ENCODE assay signal across 35 cellular contexts in the genomic region with DNA sequence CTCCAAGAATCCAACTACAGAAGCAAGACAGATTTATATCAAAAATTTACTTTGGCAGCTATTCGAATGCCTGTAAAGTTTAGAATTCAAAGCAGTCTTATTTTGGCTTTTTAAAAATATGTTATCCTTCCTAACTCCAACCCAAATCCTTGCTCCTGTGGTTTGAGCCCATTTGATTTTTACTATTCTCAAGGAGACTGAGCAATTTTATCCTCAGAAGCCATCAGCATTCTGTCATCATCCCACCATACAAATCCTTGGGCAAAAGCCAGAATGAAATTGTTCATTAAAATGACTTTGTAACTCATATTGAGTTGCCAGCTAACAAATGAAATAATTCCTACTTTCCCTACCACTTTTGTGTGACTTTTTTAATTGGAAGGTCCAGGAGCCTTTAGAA.
"Had no signal": no experiment of that assay in that cellular context is flagged by ENCODE, and none has a peak within 500 bp of the region (broad histone marks: within the 10 kb centered on the region; RNA-seq: fewer than 3 reads in every experiment).

No MANE protein-coding gene starts in this region.

- H3K4me1 Mint-ChIP-seq: activated B cell treated with CpG ODN at 0.5 μM for 24 hours; activated CD8-positive, alpha-beta memory T cell treated with anti-CD3 and anti-CD28 coated beads, Interleukin-2, amount 10 ng/mL, durations not matched to agents 7 days and 5 days; activated naive CD4-positive, alpha-beta T cell treated with anti-CD3 and anti-CD28 coated beads, Interleukin-2, amount 50 U/mL, for 24 hours; activated naive CD8-positive, alpha-beta T cell treated with anti-CD3 and anti-CD28 coated beads for 36 hours; activated naive CD8-positive, alpha-beta T cell treated with anti-CD3 and anti-CD28 coated beads, Interleukin-2, amount 50 U/mL, for 24 hours; brain; T-helper 17 cell had no signal

- H3K9me3 Mint-ChIP-seq: activated B cell treated with CpG ODN at 0.5 μM for 24 hours; activated naive CD4-positive, alpha-beta T cell treated with anti-CD3 and anti-CD28 coated beads for 36 hours; activated naive CD4-positive, alpha-beta T cell treated with anti-CD3 and anti-CD28 coated beads, Interleukin-2, amount 50 U/mL, for 24 hours; activated T-helper 1 cell treated with anti-CD3 and anti-CD28 coated beads, Interleukin-12 subunit alpha, Interleukin-12 subunit beta, Interleukin-2, Interleukin-4 antibody, amounts not matched to agents 30 ng/mL and 10 ng/mL and 1 ng/mL, durations not matched to agents 14 hours and 24 hours and 36 hours; activated T-helper 2 cell treated with anti-CD3 and anti-CD28 coated beads, Interferon-gamma antibody, Interleukin-2, Interleukin-4, amounts not matched to agents 10 μg/mL and 5 μg/mL and 100 μg/mL, durations not matched to agents 14 hours and 24 hours and 36 hours; brain; T-helper 2 cell treated with Interferon-gamma antibody and Interleukin-4, amounts not matched to agents 5 μg/mL and 100 μg/mL, for 36 hours had no signal

- H3K36me3 Mint-ChIP-seq: activated CD8-positive, alpha-beta memory T cell treated with anti-CD3 and anti-CD28 coated beads, Interleukin-2, amount 10 ng/mL, durations not matched to agents 7 days and 5 days; activated naive CD4-positive, alpha-beta T cell treated with anti-CD3 and anti-CD28 coated beads, Interleukin-2, amount 50 U/mL, for 24 hours; activated naive CD8-positive, alpha-beta T cell treated with anti-CD3 and anti-CD28 coated beads for 36 hours had no signal

- H3K27ac ChIP-seq: adrenal gland, breast epithelium, cardiac muscle cell, colonic mucosa, esophagus squamous epithelium, gastroesophageal sphincter, WERI-Rb-1 had no signal

- H3K36me3 ChIP-seq: adrenal gland, breast epithelium, cardiac muscle cell, colonic mucosa, esophagus squamous epithelium, gastroesophageal sphincter, WERI-Rb-1 had no signal

- H3K4me3 Mint-ChIP-seq: activated B cell treated with CpG ODN at 0.5 μM for 24 hours; activated CD8-positive, alpha-beta memory T cell treated with anti-CD3 and anti-CD28 coated beads, Interleukin-2, amount 10 ng/mL, durations not matched to agents 7 days and 5 days; activated CD8-positive, alpha-beta T cell treated with anti-CD3 and anti-CD28 coated beads, Interleukin-2, amount 10 ng/mL, durations not matched to agents 7 days and 5 days; activated naive CD4-positive, alpha-beta T cell treated with anti-CD3 and anti-CD28 coated beads for 36 hours; activated naive CD4-positive, alpha-beta T cell treated with anti-CD3 and anti-CD28 coated beads, Interleukin-2, amount 50 U/mL, for 24 hours; activated naive CD8-positive, alpha-beta T cell treated with anti-CD3 and anti-CD28 coated beads for 36 hours; activated naive CD8-positive, alpha-beta T cell treated with anti-CD3 and anti-CD28 coated beads, Interleukin-2, amount 50 U/mL, for 24 hours; activated T-helper 1 cell treated with anti-CD3 and anti-CD28 coated beads, Interleukin-12 subunit alpha, Interleukin-12 subunit beta, Interleukin-2, Interleukin-4 antibody, amounts not matched to agents 30 ng/mL and 10 ng/mL and 1 ng/mL, durations not matched to agents 14 hours and 24 hours and 36 hours; brain; T-helper 17 cell; T-helper 2 cell treated with Interferon-gamma antibody and Interleukin-4, amounts not matched to agents 5 μg/mL and 100 μg/mL, for 36 hours had no signal

- H3K4me3 ChIP-seq: adrenal gland, breast epithelium, cardiac muscle cell, colonic mucosa, esophagus squamous epithelium, gastroesophageal sphincter had no signal

- ATAC-seq: activated CD4-positive, CD25-positive, alpha-beta regulatory T cell treated with anti-CD3 and anti-CD28 coated beads, Interleukin-2, amount 50 U/mL, for 24 hours; activated CD8-positive, alpha-beta memory T cell treated with anti-CD3 and anti-CD28 coated beads, Interleukin-2, amount 10 ng/mL, durations not matched to agents 7 days and 5 days; activated CD8-positive, alpha-beta T cell treated with anti-CD3 and anti-CD28 coated beads, Interleukin-2, amount 10 ng/mL, durations not matched to agents 7 days and 5 days; activated naive CD8-positive, alpha-beta T cell treated with anti-CD3 and anti-CD28 coated beads, Interleukin-2, amount 50 U/mL, for 24 hours; gastroesophageal sphincter; T-helper 17 cell had no signal

- H3K27ac Mint-ChIP-seq: activated B cell treated with CpG ODN at 0.5 μM for 24 hours; activated CD8-positive, alpha-beta memory T cell treated with anti-CD3 and anti-CD28 coated beads, Interleukin-2, amount 10 ng/mL, durations not matched to agents 7 days and 5 days; activated CD8-positive, alpha-beta T cell treated with anti-CD3 and anti-CD28 coated beads, Interleukin-2, amount 10 ng/mL, durations not matched to agents 7 days and 5 days; activated naive CD4-positive, alpha-beta T cell treated with anti-CD3 and anti-CD28 coated beads for 36 hours; activated naive CD4-positive, alpha-beta T cell treated with anti-CD3 and anti-CD28 coated beads, Interleukin-2, amount 50 U/mL, for 24 hours; activated naive CD8-positive, alpha-beta T cell treated with anti-CD3 and anti-CD28 coated beads for 36 hours; activated naive CD8-positive, alpha-beta T cell treated with anti-CD3 and anti-CD28 coated beads, Interleukin-2, amount 50 U/mL, for 24 hours; activated T-helper 1 cell treated with anti-CD3 and anti-CD28 coated beads, Interleukin-12 subunit alpha, Interleukin-12 subunit beta, Interleukin-2, Interleukin-4 antibody, amounts not matched to agents 30 ng/mL and 10 ng/mL and 1 ng/mL, durations not matched to agents 14 hours and 24 hours and 36 hours; activated T-helper 2 cell treated with anti-CD3 and anti-CD28 coated beads, Interferon-gamma antibody, Interleukin-2, Interleukin-4, amounts not matched to agents 10 μg/mL and 5 μg/mL and 100 μg/mL, durations not matched to agents 14 hours and 24 hours and 36 hours; T-helper 17 cell; T-helper 2 cell treated with Interferon-gamma antibody and Interleukin-4, amounts not matched to agents 5 μg/mL and 100 μg/mL, for 36 hours had no signal

- H3K9me3 ChIP-seq: adrenal gland, breast epithelium, colonic mucosa, esophagus squamous epithelium, gastroesophageal sphincter had no signal

- H3K27me3 ChIP-seq: adrenal gland, breast epithelium, cardiac muscle cell, colonic mucosa, esophagus squamous epithelium, gastroesophageal sphincter had no signal

- H3K27me3 Mint-ChIP-seq: activated B cell treated with CpG ODN at 0.5 μM for 24 hours; activated CD8-positive, alpha-beta memory T cell treated with anti-CD3 and anti-CD28 coated beads, Interleukin-2, amount 10 ng/mL, durations not matched to agents 7 days and 5 days; activated naive CD4-positive, alpha-beta T cell treated with anti-CD3 and anti-CD28 coated beads, Interleukin-2, amount 50 U/mL, for 24 hours; activated naive CD8-positive, alpha-beta T cell treated with anti-CD3 and anti-CD28 coated beads for 36 hours; activated naive CD8-positive, alpha-beta T cell treated with anti-CD3 and anti-CD28 coated beads, Interleukin-2, amount 50 U/mL, for 24 hours; brain; T-helper 17 cell had no signal

- H3K4me1 ChIP-seq: adrenal gland, breast epithelium, colonic mucosa, esophagus squamous epithelium, gastroesophageal sphincter had no signal

- DNase-seq: activated B cell treated with CpG ODN at 0.5 μM for 24 hours; activated CD4-positive, alpha-beta T cell treated with anti-CD3 and anti-CD28 coated beads for 48 hours; activated CD4-positive, alpha-beta T cell treated with anti-CD3 and anti-CD28 coated beads, Interleukin-2, amount 50 U/mL, for 1 hour; activated CD4-positive, alpha-beta T cell treated with anti-CD3 and anti-CD28 coated beads, Interleukin-2, amount 50 U/mL, for 48 hours; activated CD8-positive, alpha-beta memory T cell treated with anti-CD3 and anti-CD28 coated beads, Interleukin-2, amount 10 ng/mL, durations not matched to agents 7 days and 5 days; activated CD8-positive, alpha-beta memory T cell treated with anti-CD3 and anti-CD28 coated beads, Interleukin-2, amount 50 U/mL, for 4 hours; activated CD8-positive, alpha-beta T cell treated with anti-CD3 and anti-CD28 coated beads, Interleukin-2, amount 10 ng/mL, durations not matched to agents 7 days and 5 days; activated effector memory CD4-positive, alpha-beta T cell treated with anti-CD3 and anti-CD28 coated beads, Interleukin-2, amount 50 U/mL, for 16 hours; activated naive CD4-positive, alpha-beta T cell treated with anti-CD3 and anti-CD28 coated beads for 36 hours; activated naive CD8-positive, alpha-beta T cell treated with anti-CD3 and anti-CD28 coated beads for 36 hours; activated naive CD8-positive, alpha-beta T cell treated with anti-CD3 and anti-CD28 coated beads, Interleukin-2, amount 50 U/mL, for 24 hours; activated T-cell treated with anti-CD3 and anti-CD28 coated beads, Interleukin-2, amount 50 U/mL, for 1 hour; activated T-cell treated with anti-CD3 and anti-CD28 coated beads, Interleukin-2, amount 50 U/mL, for 48 hours; adrenal gland; amygdala; aorta; central memory CD4-positive, alpha-beta T cell; cerebellar nuclear complex; colonic mucosa; effector CD8-positive, alpha-beta T cell; esophagus squamous epithelium; foreskin melanocyte; T-helper 1 cell; T-helper 17 cell; T1000; WERI-Rb-1 had no signal
